23 cellular contexts compared by ENCODE assay signal in genomic region chr17:59722623-59723022, GRCh38.
"Had no signal": no experiment of that assay in that cellular context is flagged by ENCODE, and none has a peak within 500 bp of the region (broad histone marks: within the 10 kb centered on the region; RNA-seq: fewer than 3 reads in every experiment).

No MANE protein-coding gene starts in this region.

- H3K36me3 ChIP-seq: ascending aorta, esophagus squamous epithelium, gastrocnemius medialis, thyroid gland, WERI-Rb-1 had no signal

- H3K9me3 Mint-ChIP-seq: activated naive CD4-positive, alpha-beta T cell treated with anti-CD3 and anti-CD28 coated beads, Interleukin-2, amount 50 U/mL, for 24 hours; activated T-helper 1 cell treated with anti-CD3 and anti-CD28 coated beads, Interleukin-12 subunit alpha, Interleukin-12 subunit beta, Interleukin-2, Interleukin-4 antibody, amounts not matched to agents 30 ng/mL and 10 ng/mL and 1 ng/mL, durations not matched to agents 14 hours and 24 hours and 36 hours; naive thymus-derived CD4-positive, alpha-beta T cell; neural crest cell had no signal

- H3K27ac ChIP-seq: ascending aorta, brain microvascular endothelial cell, thyroid gland, WERI-Rb-1 had no signal

- H3K27ac Mint-ChIP-seq: activated CD8-positive, alpha-beta T cell treated with anti-CD3 and anti-CD28 coated beads, Interleukin-2, amount 10 ng/mL, durations not matched to agents 7 days and 5 days; activated naive CD4-positive, alpha-beta T cell treated with anti-CD3 and anti-CD28 coated beads, Interleukin-2, amount 50 U/mL, for 24 hours; activated T-helper 1 cell treated with anti-CD3 and anti-CD28 coated beads, Interleukin-12 subunit alpha, Interleukin-12 subunit beta, Interleukin-2, Interleukin-4 antibody, amounts not matched to agents 30 ng/mL and 10 ng/mL and 1 ng/mL, durations not matched to agents 14 hours and 24 hours and 36 hours had no signal

- H3K4me3 ChIP-seq: ascending aorta, esophagus squamous epithelium, gastrocnemius medialis, thyroid gland had no signal

- H3K4me3 Mint-ChIP-seq: activated CD8-positive, alpha-beta T cell treated with anti-CD3 and anti-CD28 coated beads, Interleukin-2, amount 10 ng/mL, durations not matched to agents 7 days and 5 days; activated naive CD4-positive, alpha-beta T cell treated with anti-CD3 and anti-CD28 coated beads, Interleukin-2, amount 50 U/mL, for 24 hours; activated T-helper 1 cell treated with anti-CD3 and anti-CD28 coated beads, Interleukin-12 subunit alpha, Interleukin-12 subunit beta, Interleukin-2, Interleukin-4 antibody, amounts not matched to agents 30 ng/mL and 10 ng/mL and 1 ng/mL, durations not matched to agents 14 hours and 24 hours and 36 hours; naive thymus-derived CD4-positive, alpha-beta T cell; neural crest cell had no signal

- H3K27me3 ChIP-seq: ascending aorta, brain microvascular endothelial cell, esophagus squamous epithelium, gastrocnemius medialis, thyroid gland had no signal

- DNase-seq: activated CD4-positive, alpha-beta T cell treated with anti-CD3 and anti-CD28 coated beads for 1 hour; activated CD4-positive, alpha-beta T cell treated with anti-CD3 and anti-CD28 coated beads, Interleukin-2, amount 50 U/mL, for 1 hour; activated CD8-positive, alpha-beta T cell treated with anti-CD3 and anti-CD28 coated beads, Interleukin-2, amount 10 ng/mL, durations not matched to agents 7 days and 5 days; activated gamma-delta T cell; brain microvascular endothelial cell; caudate nucleus; esophagus squamous epithelium; gastrocnemius medialis; islet precursor cell; left cardiac atrium; mesenchymal stem cell; naive thymus-derived CD4-positive, alpha-beta T cell; posterior cingulate gyrus; stimulated activated CD4-positive, alpha-beta T cell treated with anti-CD3 and anti-CD28 coated beads, Interleukin-2, amount 100 ng/mL, for 48 hours; stimulated activated CD8-positive, alpha-beta memory T cell treated with anti-CD3 and anti-CD28 coated beads, Interleukin-4, amount 100 ng/mL, for 48 hours; stimulated activated naive CD4-positive, alpha-beta T cell; thyroid gland; WERI-Rb-1 had no signal

- ATAC-seq: activated CD8-positive, alpha-beta T cell treated with anti-CD3 and anti-CD28 coated beads, Interleukin-2, amount 10 ng/mL, durations not matched to agents 7 days and 5 days; gastrocnemius medialis; left cardiac atrium; naive thymus-derived CD4-positive, alpha-beta T cell; sciatic nerve had no signal

- H3K9me3 ChIP-seq: ascending aorta, esophagus squamous epithelium, gastrocnemius medialis, thyroid gland had no signal
